In the genomic region with DNA sequence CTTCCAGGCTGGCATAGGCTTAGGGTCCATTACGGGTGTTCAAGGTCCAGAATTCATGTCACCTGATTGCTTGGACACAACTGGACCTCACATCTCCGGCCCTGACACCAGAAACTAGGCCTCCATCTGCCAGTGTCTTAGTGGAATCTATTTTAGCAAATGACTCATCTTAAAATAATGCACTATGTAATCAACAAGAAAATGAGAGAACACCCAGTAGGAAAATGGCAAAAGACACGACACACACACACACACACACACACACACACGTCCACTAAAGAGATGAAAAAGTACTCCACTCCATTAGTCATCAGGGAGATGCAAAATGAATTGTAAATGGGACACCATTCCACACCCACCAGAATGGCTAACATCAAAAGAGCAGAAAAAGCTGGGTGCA, we compare ENCODE assay signal across 14 cellular contexts. TPM values are rescaled to one million over a fixed set of nuclear protein-coding genes. Genes with fewer than 3 reads are reported as not detected.
DNase-seq lines count a peak whose midpoint lies in the region; TF ChIP-seq lines count a peak whose summit lies in the region.
"Had no signal": no experiment of that assay in that cellular context is flagged by ENCODE, and none has a peak within 500 bp of the region (broad histone marks: within the 10 kb centered on the region; RNA-seq: fewer than 3 reads in every experiment).

No MANE protein-coding gene starts in this region.

- H3K36me3 ChIP-seq in SJSA1, result peaks cover 5% of the 10 kb centered on the region; the same call in 1 of the 2 replicates
- H3K36me3 ChIP-seq: colonic mucosa, suprapubic skin had no signal

- H3K4me1 ChIP-seq in SJSA1 (replicated peaks), result peaks cover 53% of the 10 kb centered on the region
- H3K4me1 ChIP-seq: colonic mucosa, suprapubic skin had no signal

- no peak for TF ChIP-seq CTCF in epithelial cell of proximal tubule (conservative IDR thresholded peaks at IDR 0.05; ENCODE audit: low read depth, low read length)

- H3K27ac ChIP-seq in SJSA1, result peak overlapping the region; percentile 83
- H3K27ac ChIP-seq: 22Rv1, colonic mucosa, suprapubic skin had no signal

- DNase-seq in DMS53 (lab: John Stamatoyannopoulos, UW), result peak; percentile 57
- DNase-seq in DMS53 treated with DMSO at 0.1 percent for 48 hours (lab: John Stamatoyannopoulos, UW; ENCODE audit: unreplicated experiment), result no peak
- DNase-seq in SJSA1 (ENCODE audit: low read depth in 1 of 2, low spot score in 2 of 2), result peak; percentile 67 to 96
- peak; percentile 18 for DNase-seq in epithelial cell of proximal tubule (ENCODE audit: low read depth)
- DNase-seq in skeletal muscle cell (ENCODE audit: low read depth), result peak; percentile 78
- DNase-seq in iPS-NIHi11 (ENCODE audit: low spot score), result no peak
- DNase-seq in retina, result no peak
- DNase-seq in NCI-H1048 (lab: John Stamatoyannopoulos, UW), result no peak
- DNase-seq: activated T-cell treated with anti-CD3 and anti-CD28 coated beads, Interleukin-2, amount 50 U/mL, for 4 hours; colonic mucosa; stimulated activated CD4-positive, alpha-beta T cell treated with anti-CD3 and anti-CD28 coated beads, Interleukin-4, amount 100 ng/mL, for 4 hours had no signal

- H3K9me3 ChIP-seq in SJSA1 (replicated peaks), result peaks cover 9% of the 10 kb centered on the region
- H3K9me3 ChIP-seq: colonic mucosa, suprapubic skin had no signal

- H3K4me3 ChIP-seq in SJSA1 (no peak overlapping the region), epithelial cell of proximal tubule (ENCODE audit: low read depth, low read length) (no peak overlapping the region), skeletal muscle cell (ENCODE audit: low read depth, low read length) (no peak overlapping the region)
- H3K4me3 ChIP-seq: colonic mucosa, suprapubic skin had no signal

- H3K27me3 ChIP-seq in SJSA1 (replicated peaks), result no peaks in the 10 kb centered on the region
- H3K27me3 ChIP-seq: colonic mucosa had no signal

RNA-seq across cellular contexts. Expression of a gene that starts 11.2 kb away (rescaled TPM):
- 51.9 and 53.3 TPM in 2 replicates for total RNA-seq in SJSA1 (2014; rRNA removed; shearing (Covaris generic))
- total RNA-seq in epithelial cell of proximal tubule, result 30.0 and 36.5 TPM in 2 replicates

RNA-seq across cellular contexts. Expression of a gene that starts 48.5 kb away (rescaled TPM):
- not detected in 2 replicates for total RNA-seq in SJSA1 (2014; rRNA removed; shearing (Covaris generic))
- not detected in 2 replicates for total RNA-seq in epithelial cell of proximal tubule
- total RNA-seq: activated T-cell treated with anti-CD3 and anti-CD28 coated beads, Interleukin-2, amount 50 U/mL, for 4 hours; colonic mucosa; neural crest cell; suprapubic skin had no signal

Comparison
In these comparisons a context has a peak if more than half of its experiments do, and no peak if none do; other contexts are left out.
1. DNase-seq: peak in DMS53 (single experiment), SJSA1 (2 of 2), epithelial cell of proximal tubule (single experiment) and skeletal muscle cell (single experiment); none in DMS53 treated with DMSO at 0.1 percent for 48 hours (single experiment), iPS-NIHi11 (single experiment), retina (single experiment) and NCI-H1048 (single experiment).